ENCODE assay signal across 1 cellular context in the genomic region with DNA sequence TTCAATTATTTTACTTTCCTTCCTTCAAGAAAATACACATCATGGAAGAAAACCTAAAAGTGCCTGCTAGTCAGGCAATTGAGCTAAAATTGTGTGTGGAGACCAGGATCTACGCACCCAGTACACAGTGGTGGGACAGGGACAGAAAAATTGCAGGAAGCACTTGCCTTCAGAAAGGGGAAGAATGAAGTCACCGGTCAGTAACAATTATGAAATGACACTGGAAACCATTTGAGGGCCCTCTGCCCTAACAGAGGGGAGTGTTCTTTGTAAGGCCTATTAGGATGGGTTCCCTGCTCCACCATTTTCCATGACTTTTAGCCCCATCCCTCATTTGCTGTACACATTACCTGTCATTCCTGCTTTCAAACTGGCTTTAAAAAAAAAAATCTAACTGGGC.
TF ChIP-seq lines count a peak whose summit lies in the region.

No MANE protein-coding gene starts in this region.

TF ChIP-seq in GM12878, 131 proteins besides CTCF, POLR2A, EP300 and RAD21:
- TF ChIP-seq PAX5 (IDR thresholded peaks at IDR 0.05; ENCODE audit: borderline replicate concordance, low read depth, low read length) (no peak), FOXM1 (IDR thresholded peaks at IDR 0.05; ENCODE audit: low read depth, low read length) (no peak), ZZZ3 (IDR thresholded peaks at IDR 0.05; ENCODE audit: control insufficient read depth, insufficient read length, low read depth) (no peak), KAT2A (conservative IDR thresholded peaks at IDR 0.05; ENCODE audit: control insufficient read depth, low read depth, low read length) (no peak), BCL11A (IDR thresholded peaks at IDR 0.05; ENCODE audit: low read depth, low read length) (no peak), TCF7 (IDR thresholded peaks at IDR 0.05; ENCODE audit: borderline replicate concordance) (no peak)
- TF ChIP-seq, protein P1, sequence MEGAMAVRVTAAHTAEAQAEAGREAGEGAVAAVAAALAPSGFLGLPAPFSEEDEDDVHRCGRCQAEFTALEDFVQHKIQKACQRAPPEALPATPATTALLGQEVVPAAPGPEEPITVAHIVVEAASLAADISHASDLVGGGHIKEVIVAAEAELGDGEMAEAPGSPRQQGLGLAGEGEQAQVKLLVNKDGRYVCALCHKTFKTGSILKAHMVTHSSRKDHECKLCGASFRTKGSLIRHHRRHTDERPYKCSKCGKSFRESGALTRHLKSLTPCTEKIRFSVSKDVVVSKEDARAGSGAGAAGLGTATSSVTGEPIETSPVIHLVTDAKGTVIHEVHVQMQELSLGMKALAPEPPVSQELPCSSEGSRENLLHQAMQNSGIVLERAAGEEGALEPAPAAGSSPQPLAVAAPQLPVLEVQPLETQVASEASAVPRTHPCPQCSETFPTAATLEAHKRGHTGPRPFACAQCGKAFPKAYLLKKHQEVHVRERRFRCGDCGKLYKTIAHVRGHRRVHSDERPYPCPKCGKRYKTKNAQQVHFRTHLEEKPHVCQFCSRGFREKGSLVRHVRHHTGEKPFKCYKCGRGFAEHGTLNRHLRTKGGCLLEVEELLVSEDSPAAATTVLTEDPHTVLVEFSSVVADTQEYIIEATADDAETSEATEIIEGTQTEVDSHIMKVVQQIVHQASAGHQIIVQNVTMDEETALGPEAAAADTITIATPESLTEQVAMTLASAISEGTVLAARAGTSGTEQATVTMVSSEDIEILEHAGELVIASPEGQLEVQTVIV (IDR thresholded peaks at IDR 0.05; ENCODE audit: borderline replicate concordance, partially characterized antibody): no peak
- TF ChIP-seq, protein P2, sequence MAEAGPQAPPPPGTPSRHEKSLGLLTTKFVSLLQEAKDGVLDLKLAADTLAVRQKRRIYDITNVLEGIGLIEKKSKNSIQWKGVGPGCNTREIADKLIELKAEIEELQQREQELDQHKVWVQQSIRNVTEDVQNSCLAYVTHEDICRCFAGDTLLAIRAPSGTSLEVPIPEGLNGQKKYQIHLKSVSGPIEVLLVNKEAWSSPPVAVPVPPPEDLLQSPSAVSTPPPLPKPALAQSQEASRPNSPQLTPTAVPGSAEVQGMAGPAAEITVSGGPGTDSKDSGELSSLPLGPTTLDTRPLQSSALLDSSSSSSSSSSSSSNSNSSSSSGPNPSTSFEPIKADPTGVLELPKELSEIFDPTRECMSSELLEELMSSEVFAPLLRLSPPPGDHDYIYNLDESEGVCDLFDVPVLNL (IDR thresholded peaks at IDR 0.05; ENCODE audit: low read depth, low read length): no peak
TF ChIP-seq in GM12878: peak in this region for 0.
